ENCODE assay signal across 8 cellular contexts in genomic region chr3:142987707-142988106, GRCh38. TPM values are rescaled to one million over a fixed set of nuclear protein-coding genes. Genes with fewer than 3 reads are reported as not detected.
A peak's percentile ranks its signal among the peaks of the same experiment; 100 is the strongest.
DNase-seq lines count a peak whose midpoint lies in the region; ATAC-seq and TF ChIP-seq lines count a peak whose summit lies in the region.
"Had no signal": no experiment of that assay in that cellular context is flagged by ENCODE, and none has a peak within 500 bp of the region (broad histone marks: within the 10 kb centered on the region; RNA-seq: fewer than 3 reads in every experiment).

No MANE protein-coding gene starts in this region.

- intact Hi-C loops in thyroid gland (cut with DNase I): no loop called here

- ATAC-seq in GM18909 (IDR thresholded peaks at IDR 0.05; ENCODE audit: poor library complexity, unreplicated experiment): peak; percentile 53
- ATAC-seq in HG03175 (IDR thresholded peaks at IDR 0.05; ENCODE audit: unreplicated experiment): peak; percentile 52
- ATAC-seq in omental fat pad (ENCODE audit: low FRiP score): peak; percentile 76

- no peak overlapping the region for H3K4me3 ChIP-seq in thyroid gland (replicated peaks in 1 of 3)
- H3K4me3 ChIP-seq in suprapubic skin: no peak overlapping the region

- no peak for TF ChIP-seq CTCF in chondrocyte (IDR thresholded peaks at IDR 0.05)
- no peak for TF ChIP-seq CTCF in omental fat pad (IDR thresholded peaks at IDR 0.05)
- TF ChIP-seq CTCF in thyroid gland (IDR thresholded peaks at IDR 0.05): no peak
- TF ChIP-seq CTCF in suprapubic skin (IDR thresholded peaks at IDR 0.05): no peak

- H3K4me1 Mint-ChIP-seq in chondrocyte (ENCODE audit: low read depth): peaks cover 4% of the 10 kb centered on the region

- no peaks in the 10 kb centered on the region for H3K27me3 Mint-ChIP-seq in chondrocyte (ENCODE audit: low read depth)

- no peaks in the 10 kb centered on the region for H3K9me3 Mint-ChIP-seq in chondrocyte (ENCODE audit: low read depth)

- WGBS in thyroid gland, 2 donors: 24 to 26% methylated on average over 7 of the region's 7 CpGs
- 26% methylated on average over 7 of the region's 7 CpGs for whole genome bisulfite sequencing in suprapubic skin

- no peak for DNase-seq in chondrocyte (ENCODE audit: low spot score)
- no peak for DNase-seq in omental fat pad (ENCODE audit: low spot score)
- no peak for DNase-seq in thyroid gland
- DNase-seq in suprapubic skin (ENCODE audit: low spot score in 2 of 2): no peak
- DNase-seq in NCI-H2081 treated with DMSO at 0.1 percent for 48 hours (lab: John Stamatoyannopoulos, UW): no peak
- DNase-seq: posterior cingulate gyrus had no signal

- TF ChIP-seq EP300 in suprapubic skin (IDR thresholded peaks at IDR 0.05): no peak

- H3K9me3 ChIP-seq in thyroid gland (no peaks in the 10 kb centered on the region), suprapubic skin (no peaks in the 10 kb centered on the region)

- H3K27ac ChIP-seq in thyroid gland (no peak overlapping the region), suprapubic skin (no peak overlapping the region)

- TF ChIP-seq POLR2A in thyroid gland (IDR thresholded peaks at IDR 0.05) (no peak), suprapubic skin (IDR thresholded peaks at IDR 0.05) (no peak)

- H3K27me3 ChIP-seq in thyroid gland (no peaks in the 10 kb centered on the region), suprapubic skin (no peaks in the 10 kb centered on the region)

- H3K4me1 ChIP-seq in thyroid gland (no peaks in the 10 kb centered on the region), suprapubic skin (no peaks in the 10 kb centered on the region)

- H3K36me3 ChIP-seq in thyroid gland (no peaks in the 10 kb centered on the region), suprapubic skin (no peaks in the 10 kb centered on the region)

- no peaks in the 10 kb centered on the region for H3K36me3 Mint-ChIP-seq in chondrocyte (ENCODE audit: low read depth)

- no peak overlapping the region for H3K4me3 Mint-ChIP-seq in chondrocyte (ENCODE audit: unreplicated experiment)

- H3K27ac Mint-ChIP-seq in chondrocyte (ENCODE audit: unreplicated experiment): peak overlapping the region; percentile 38

RNA-seq across cellular contexts. Expression of gene U2SURP, which starts 13.7 kb away (rescaled TPM):
- total RNA-seq in chondrocyte: 63.0 to 72.9 TPM (median 63.7 TPM) in 3 replicates
- total RNA-seq in omental fat pad: 100 to 1,000 TPM in 1 of 4 donors, 10 to 100 TPM in 3; 59.5 to 106 (median 73.9) TPM
- total RNA-seq in thyroid gland: 100 to 1,000 TPM in 2 of 4 donors, 10 to 100 TPM in 2; 87.8 to 144 (median 102) TPM
- total RNA-seq in suprapubic skin: 100 to 1,000 TPM in 1 of 4 donors, 10 to 100 TPM in 3; 51.4 to 175 (median 62.1) TPM

RNA-seq across cellular contexts. Expression of gene PAQR9, which starts 24.2 kb away (rescaled TPM):
- total RNA-seq in chondrocyte (not detected in 3 replicates), omental fat pad (1 to 10 TPM in 1 of 4 donors, under 1 TPM in 1, not detected in 2; 0.93 to 1.8 TPM), thyroid gland (not detected), suprapubic skin (not detected)
